8 cellular contexts compared by ENCODE assay signal in the genomic region with DNA sequence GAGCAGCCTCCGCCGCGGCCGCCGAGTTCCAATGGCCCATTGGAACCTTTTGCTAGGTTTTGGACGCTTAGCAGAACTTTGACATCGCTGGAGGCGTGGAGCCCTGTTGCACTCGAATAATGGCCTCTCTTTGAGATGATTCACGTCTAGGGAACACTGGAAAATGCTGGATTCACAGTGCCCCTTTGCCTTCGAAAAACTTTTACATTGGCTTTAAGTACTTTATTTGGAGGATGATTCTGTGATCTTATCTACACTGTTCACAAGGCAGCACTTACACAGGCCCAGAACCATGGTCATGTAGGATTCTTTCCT. TPM values are rescaled to one million over a fixed set of nuclear protein-coding genes. Genes with fewer than 3 reads are reported as not detected.
DNase-seq lines count a peak whose midpoint lies in the region; ATAC-seq, FAIRE-seq and TF ChIP-seq lines count a peak whose summit lies in the region.

No MANE protein-coding gene starts in this region.

- ATAC-seq in naive B cell (ENCODE audit: low read depth in 2 of 2): no peak

- no peaks in the 10 kb centered on the region for H3K36me3 Mint-ChIP-seq in naive B cell

- peak overlapping the region; percentile 72 for H2AFZ ChIP-seq in H1 (ENCODE audit: low read length)

- H2BK5ac ChIP-seq in H1 (ENCODE audit: low read depth, low read length): no peak overlapping the region

- H3K4me3 ChIP-seq in AG10803 (ENCODE audit: low read length) (peak overlapping the region; percentile 77), H1 (ENCODE audit: extremely low read depth in 1 of 4, insufficient read depth in 2 of 4, low read depth in 3 of 4, low read length in 4 of 4) (peak overlapping the region; percentile 64 to 92 (median 70))

- H3K23me2 ChIP-seq in H1 (ENCODE audit: low read depth, low read length): peaks cover 9% of the 10 kb centered on the region

- peak overlapping the region in 1 of 4 experiments; percentile 69; a peak in 2 of 7 replicates for H3K9ac ChIP-seq in H1 (replicated peaks in 1 of 4; ENCODE audit: extremely low read depth in 1 of 4, low read depth in 3 of 4, low read length in 3 of 4)

- in situ Hi-C loops in GM13977 (cut with MboI; ENCODE audit: low pct_unique_long_range_greater_than_20kb, low sequenced_read_pairs, unreplicated experiment): no loop called here

- H2BK20ac ChIP-seq in H1 (ENCODE audit: low read length): no peak overlapping the region

- peaks cover 6 to 14% (median 12%) of the 10 kb centered on the region in 3 donors for H3K4me1 Mint-ChIP-seq in naive B cell

- no peaks in the 10 kb centered on the region for H3K79me1 ChIP-seq in H1 (ENCODE audit: low read depth, low read length)

- peak overlapping the region; percentile 45; the same call in 1 of the 2 replicates for H4K8ac ChIP-seq in H1 (ENCODE audit: extremely low read depth, insufficient read depth, low read length)

- CTCF ChIA-PET in H1 (lab: Charles Lee; ENCODE audit: partially characterized antibody): interaction anchor here (0.6 to 1.6 kb wide), 3 partner anchors 9 to 295 kb away, joined by 3 read pairs; no protein-coding TSS in a partner anchor

- H4K91ac ChIP-seq in H1 (replicated peaks; ENCODE audit: insufficient read length, low read length): no peak overlapping the region

- TF ChIP-seq RAD21 in H1 (IDR thresholded peaks at IDR 0.05 in 1 of 2, conservative IDR thresholded peaks at IDR 0.05 in 1 of 2; ENCODE audit: low read depth in 2 of 2, low read length in 2 of 2): no peak

- H3K56ac ChIP-seq in H1 (replicated peaks; ENCODE audit: insufficient read length, low read depth, low read length): no peak overlapping the region

- H3K14ac ChIP-seq in H1 (ENCODE audit: insufficient read length): no peak overlapping the region

- H3K4me2 ChIP-seq in H1 (ENCODE audit: insufficient read depth in 1 of 2, low read depth in 2 of 2, low read length in 2 of 2): peak overlapping the region; percentile 82 to 91

- no peak overlapping the region for H2BK120ac ChIP-seq in H1 (replicated peaks; ENCODE audit: low read depth, low read length)

- no peak for TF ChIP-seq CTCF in AG10803 (conservative IDR thresholded peaks at IDR 0.05; ENCODE audit: low read length)
- TF ChIP-seq CTCF in H1 (IDR thresholded peaks at IDR 0.05; ENCODE audit: control extremely low read depth in 1 of 3, insufficient read depth in 1 of 3, low read depth in 1 of 3, low read length in 3 of 3): no peak
- TF ChIP-seq CTCF in GM13977 (IDR thresholded peaks at IDR 0.05; ENCODE audit: extremely low read depth, insufficient read depth, missing control alignments): no peak

- H3K27me3 ChIP-seq in H1 (replicated peaks in 1 of 4; ENCODE audit: control insufficient read depth in 3 of 4, extremely low read depth in 1 of 4, insufficient read depth in 3 of 4, low read length in 3 of 4): peaks cover 0 to 26% (median 11%) of the 10 kb centered on the region in 4 experiments; a peak in 6 of 7 replicates

- H4K5ac ChIP-seq in H1 (ENCODE audit: insufficient read length, low read depth, low read length): peak overlapping the region; percentile 8

- no peak overlapping the region for H3K18ac ChIP-seq in H1 (ENCODE audit: extremely low read depth, low read length)

- POLR2A ChIA-PET in H1 (lab: Charles Lee; ENCODE audit: partially characterized antibody): interaction anchor here (0.9 kb wide), 1 partner anchor 25 kb away, joined by 4 read pairs; no protein-coding TSS in a partner anchor

- WGBS in H1 (ENCODE audit: extremely low coverage in 1 of 2, insufficient coverage in 1 of 2, insufficient read length in 1 of 2, insufficient replicate concordance in 2 of 2, low coverage in 1 of 2, low lambda C conversion rate in 2 of 2, missing lambda C conversion rate in 1 of 2), 2 experiments: 4% methylated on average over 11 of the region's 11 CpGs; no CpG with 5 or more reads in 1 of the 2 experiments

- H3K23ac ChIP-seq in H1 (ENCODE audit: insufficient read length): no peak overlapping the region

- peak overlapping the region in 7 of 8 donors; percentile 35 to 78 (median 61) for H3K4me3 Mint-ChIP-seq in naive B cell

- H3K9me3 ChIP-seq in H1 (ENCODE audit: insufficient read depth in 2 of 2, low read depth in 1 of 2, low read length in 1 of 2): no peaks in the 10 kb centered on the region

- no peak overlapping the region for H2BK12ac ChIP-seq in H1 (ENCODE audit: low read depth, low read length)

- H2AK5ac ChIP-seq in H1 (ENCODE audit: low read depth, low read length): no peak overlapping the region

- peaks cover 0 to 5% (median 0%) of the 10 kb centered on the region in 7 donors for H3K9me3 Mint-ChIP-seq in naive B cell

- H3K27me3 Mint-ChIP-seq in naive B cell: peaks cover 57 to 68% (median 67%) of the 10 kb centered on the region in 3 donors

- TF ChIP-seq POLR2A in H1 (IDR thresholded peaks at IDR 0.05; ENCODE audit: control extremely low read depth in 1 of 2, low read depth in 2 of 2, low read length in 2 of 2): no peak

- no peak overlapping the region for H3K27ac Mint-ChIP-seq in naive B cell

- peaks cover 0 to 8% (median 2%) of the 10 kb centered on the region in 4 experiments; a peak in 3 of 7 replicates for H3K4me1 ChIP-seq in H1 (replicated peaks in 1 of 4; ENCODE audit: control insufficient read depth in 3 of 4, insufficient read depth in 4 of 4, low read length in 3 of 4)

- no peak for DNase-seq in AG10803 (ENCODE audit: low read depth)
- peak; percentile 13 to 29 for DNase-seq in Kasumi-1 (lab: John Stamatoyannopoulos, UW)
- no peak for DNase-seq in H1 (ENCODE audit: low read depth in 1 of 2, low spot score in 2 of 2)
- DNase-seq in naive B cell: no peak
- DNase-seq in GM13977 (ENCODE audit: low spot score): no peak
- no peak for DNase-seq in HuH-7 (ENCODE audit: low spot score)
- no peak for DNase-seq in NCI-H146 (lab: John Stamatoyannopoulos, UW)
- no peak for DNase-seq in LoVo (ENCODE audit: low spot score)

- H2BK15ac ChIP-seq in H1 (ENCODE audit: low read length): no peak overlapping the region

- peaks cover 0 to 2% of the 10 kb centered on the region in 2 experiments for H4K20me1 ChIP-seq in H1 (replicated peaks in 1 of 2; ENCODE audit: control insufficient read depth in 1 of 2, insufficient read depth in 2 of 2, low read length in 2 of 2)

- H3K27ac ChIP-seq in H1 (ENCODE audit: low read depth, low read length): no peak overlapping the region

- H3K79me2 ChIP-seq in H1 (ENCODE audit: control insufficient read depth in 1 of 2, insufficient read depth in 2 of 2, low read length in 2 of 2): no peaks in the 10 kb centered on the region

- no peak overlapping the region for H3K4ac ChIP-seq in H1 (replicated peaks; ENCODE audit: insufficient read length, low read depth, low read length)

- TF ChIP-seq EP300 in H1 (IDR thresholded peaks at IDR 0.05; ENCODE audit: borderline replicate concordance in 1 of 2, low read depth in 2 of 2, low read length in 2 of 2): no peak

- no peaks in the 10 kb centered on the region for H3K36me3 ChIP-seq in H1 (ENCODE audit: control insufficient read depth in 2 of 4, insufficient read depth in 4 of 4, low read length in 3 of 4)

- no peak for FAIRE-seq in H1 (lab: Jason Lieb, UNC)

TF ChIP-seq in H1, 55 proteins besides CTCF, POLR2A, EP300 and RAD21 (continues in another document):
- peak; percentile 46 for TF ChIP-seq CTBP2 (IDR thresholded peaks at IDR 0.05; ENCODE audit: borderline replicate concordance, insufficient read depth, insufficient read length, low read length)
- no peak for TF ChIP-seq TAF7 (optimal IDR thresholded peaks at IDR 0.05; ENCODE audit: borderline replicate concordance, low read depth, low read length)
- TF ChIP-seq CBX5 (IDR thresholded peaks at IDR 0.05; ENCODE audit: low read depth, low read length): no peak
- peak; percentile 43 for TF ChIP-seq ASH2L (IDR thresholded peaks at IDR 0.05; ENCODE audit: low read length)
- 0 out of 2 replicates have a peak, but pooled peaks have one; percentile 4 for TF ChIP-seq PHF8 (conservative IDR thresholded peaks at IDR 0.05; ENCODE audit: low read depth, low read length)
- TF ChIP-seq, protein P1, sequence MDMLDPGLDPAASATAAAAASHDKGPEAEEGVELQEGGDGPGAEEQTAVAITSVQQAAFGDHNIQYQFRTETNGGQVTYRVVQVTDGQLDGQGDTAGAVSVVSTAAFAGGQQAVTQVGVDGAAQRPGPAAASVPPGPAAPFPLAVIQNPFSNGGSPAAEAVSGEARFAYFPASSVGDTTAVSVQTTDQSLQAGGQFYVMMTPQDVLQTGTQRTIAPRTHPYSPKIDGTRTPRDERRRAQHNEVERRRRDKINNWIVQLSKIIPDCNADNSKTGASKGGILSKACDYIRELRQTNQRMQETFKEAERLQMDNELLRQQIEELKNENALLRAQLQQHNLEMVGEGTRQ (IDR thresholded peaks at IDR 0.05; ENCODE audit: low read length): no peak
- no peak for TF ChIP-seq KDM4A (IDR thresholded peaks at IDR 0.05; ENCODE audit: low read depth, low read length, severe bottlenecking)
- no peak for TF ChIP-seq POU5F1 (IDR thresholded peaks at IDR 0.05; ENCODE audit: low read depth, low read length)
- TF ChIP-seq SUZ12 (IDR thresholded peaks at IDR 0.05; ENCODE audit: low read length): no peak; the same call in 1 of the 2 replicates
- TF ChIP-seq TAF1 (IDR thresholded peaks at IDR 0.05; ENCODE audit: low read depth, low read length): no peak
- no peak for TF ChIP-seq FOSL1 (IDR thresholded peaks at IDR 0.05; ENCODE audit: insufficient read depth, low read depth, low read length)

RNA-seq across cellular contexts. Expression of gene PPIC, which starts 0.5 kb away (rescaled TPM):
- total RNA-seq in H1 (2021; fragmentation: NEBNext Ultra II Directional; extraction: Animal tissue kit (Norgen Biotek cat#: 25700)): 9.0 and 10.4 TPM in 2 replicates
- 7.9 and 8.5 TPM in 2 replicates for polyA plus RNA-seq in H1 (2011; rRNA removed)
- 12.6 TPM for polyA plus RNA-seq in H1 (2011; cell fraction: cytosol; rRNA removed)
- 3.8 TPM for polyA plus RNA-seq in H1 (2011; cell fraction: nucleus; rRNA removed)
- polyA plus RNA-seq in H1 (2012, experiment 1 of 2): 9.8 to 10.8 TPM (median 10.4 TPM) in 4 replicates
- polyA plus RNA-seq in H1 (2012, experiment 2 of 2): 2.7 TPM
- 11.0 TPM for polyA plus RNA-seq in H1 (2013, experiment 1 of 2)
- polyA plus RNA-seq in H1 (2013, experiment 2 of 2): 13.9 TPM
- 9.0 and 13.2 TPM in 2 replicates for polyA minus RNA-seq in H1 (2011; rRNA and poly(A)+ RNA removed)
- 4.1 TPM for polyA minus RNA-seq in H1 (2011; cell fraction: cytosol; rRNA and poly(A)+ RNA removed)
- 2.7 TPM for polyA minus RNA-seq in H1 (2011; cell fraction: nucleus; rRNA and poly(A)+ RNA removed)
- polyA plus RNA-seq in naive B cell (ENCODE audit: low read depth in 6 of 6): not detected

RNA-seq across cellular contexts. Expression of gene PRDM6, which starts 52.0 kb away (rescaled TPM):
- 0.04 and 0.08 TPM in 2 replicates for total RNA-seq in H1 (2021; fragmentation: NEBNext Ultra II Directional; extraction: Animal tissue kit (Norgen Biotek cat#: 25700))
- 0.08 and 0.17 TPM in 2 replicates for polyA plus RNA-seq in H1 (2011; rRNA removed)
- 0.22 TPM for polyA plus RNA-seq in H1 (2011; cell fraction: cytosol; rRNA removed)
- polyA plus RNA-seq in H1 (2011; cell fraction: nucleus; rRNA removed): 0.31 TPM
- polyA plus RNA-seq in H1 (2012, experiment 1 of 2): 0.01 TPM in 1 of 4 replicates, not detected in the others
- 0.01 TPM for polyA plus RNA-seq in H1 (2012, experiment 2 of 2)
- 0.02 TPM for polyA plus RNA-seq in H1 (2013, experiment 1 of 2)
- polyA plus RNA-seq in H1 (2013, experiment 2 of 2): 0.09 TPM
- 0.03 and 0.20 TPM in 2 replicates for polyA minus RNA-seq in H1 (2011; rRNA and poly(A)+ RNA removed)
- not detected for polyA minus RNA-seq in H1 (2011; cell fraction: cytosol; rRNA and poly(A)+ RNA removed)
- 0.10 TPM for polyA minus RNA-seq in H1 (2011; cell fraction: nucleus; rRNA and poly(A)+ RNA removed)
- not detected for polyA plus RNA-seq in naive B cell (ENCODE audit: low read depth in 6 of 6)

Comparison
In these comparisons a context has a peak if more than half of its experiments do, and no peak if none do; other contexts are left out.
1. DNase-seq: peak in Kasumi-1 (2 of 2); none in AG10803 (single experiment), H1 (0 of 2), naive B cell (single experiment), GM13977 (single experiment), HuH-7 (single experiment), NCI-H146 (single experiment) and LoVo (single experiment).